In the genomic region with DNA sequence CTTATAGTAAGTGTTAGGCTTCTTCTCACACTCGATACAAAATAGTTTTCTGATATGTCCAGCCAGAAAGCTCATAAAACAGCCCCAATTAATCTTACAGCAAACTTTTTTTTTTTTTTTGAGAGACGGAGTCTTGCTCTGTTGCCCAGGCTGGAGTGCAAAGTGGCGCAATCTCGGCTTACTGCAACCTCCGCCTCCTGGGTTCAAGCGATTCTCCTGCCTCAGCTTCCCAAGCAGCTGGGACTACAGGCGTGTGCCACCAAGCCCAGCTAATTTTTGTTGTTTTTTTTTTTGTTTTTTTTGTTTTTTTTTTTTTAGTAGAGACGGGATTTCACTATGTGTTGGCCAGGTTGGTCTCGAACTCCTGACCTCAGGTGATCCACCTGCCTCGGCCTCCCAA, we compare ENCODE assay signal across 1 cellular context. TPM values are rescaled to one million over a fixed set of nuclear protein-coding genes. Genes with fewer than 3 reads are reported as not detected.
"Had no signal": no experiment of that assay in that cellular context is flagged by ENCODE, and none has a peak within 500 bp of the region (broad histone marks: within the 10 kb centered on the region; RNA-seq: fewer than 3 reads in every experiment).

No MANE protein-coding gene starts in this region.

RNA-seq across cellular contexts. Expression of a gene that starts 39.6 kb away (rescaled TPM):
- total RNA-seq: endodermal cell had no signal
